Comparison of ENCODE assay signal across 1 cellular context in genomic region chr2:5946210-5947118, GRCh38.
A peak's percentile ranks its signal among the peaks of the same experiment; 100 is the strongest.
TF ChIP-seq lines count a peak whose summit lies in the region.

No MANE protein-coding gene starts in this region.

TF ChIP-seq in H1, 55 proteins besides CTCF, POLR2A, EP300 and RAD21 (continued from another document):
- TF ChIP-seq CHD7 (IDR thresholded peaks at IDR 0.05; ENCODE audit: insufficient replicate concordance, low read length), result peak; percentile 67
- TF ChIP-seq CBX8 (IDR thresholded peaks at IDR 0.05; ENCODE audit: borderline replicate concordance, low read depth, low read length), result no peak
- TF ChIP-seq GTF2F1 (IDR thresholded peaks at IDR 0.05; ENCODE audit: borderline replicate concordance, low read depth, low read length), result no peak
- TF ChIP-seq BCL11A (IDR thresholded peaks at IDR 0.05; ENCODE audit: low read depth in 2 of 2, low read length in 2 of 2), result no peak
- peak; percentile 92; the same call in 1 of the 2 replicates for TF ChIP-seq RBBP5 (IDR thresholded peaks at IDR 0.05; ENCODE audit: borderline replicate concordance, low read depth, low read length)
- TF ChIP-seq ATF2 (IDR thresholded peaks at IDR 0.05; ENCODE audit: low read length), result no peak
- TF ChIP-seq SP4 (IDR thresholded peaks at IDR 0.05; ENCODE audit: low read length), result no peak
- TF ChIP-seq SP2 (IDR thresholded peaks at IDR 0.05; ENCODE audit: low read length), result no peak
- 0 out of 2 replicates have a peak, but pooled peaks have one; percentile 36 for TF ChIP-seq TAF1 (IDR thresholded peaks at IDR 0.05; ENCODE audit: low read depth, low read length)
- TF ChIP-seq HDAC6 (IDR thresholded peaks at IDR 0.05; ENCODE audit: low read depth, low read length), result no peak
- no peak for TF ChIP-seq ZNF274 (IDR thresholded peaks at IDR 0.05; ENCODE audit: borderline replicate concordance, extremely low read depth, low read length)
- no peak for TF ChIP-seq JUND (IDR thresholded peaks at IDR 0.05; ENCODE audit: low read length)
- TF ChIP-seq CREB1 (IDR thresholded peaks at IDR 0.05), result no peak
- TF ChIP-seq SUZ12 (IDR thresholded peaks at IDR 0.05; ENCODE audit: low read length), result no peak
- TF ChIP-seq SIN3A (conservative IDR thresholded peaks at IDR 0.05 in 1 of 2, IDR thresholded peaks at IDR 0.05 in 1 of 2; ENCODE audit: low read depth in 1 of 2, low read length in 2 of 2), result no peak
- no peak for TF ChIP-seq NRF1 (IDR thresholded peaks at IDR 0.05; ENCODE audit: low read depth, low read length)
- peak; percentile 62; the same call in 1 of the 2 replicates for TF ChIP-seq SP1 (IDR thresholded peaks at IDR 0.05; ENCODE audit: low read depth, low read length)
- no peak for TF ChIP-seq POU5F1 (IDR thresholded peaks at IDR 0.05; ENCODE audit: low read depth, low read length)
